ENCODE assay signal across 8 cellular contexts in genomic region chr5:133612021-133612860, GRCh38. TPM values are rescaled to one million over a fixed set of nuclear protein-coding genes. Genes with fewer than 3 reads are reported as not detected.
DNase-seq lines count a peak whose midpoint lies in the region; ATAC-seq lines count a peak whose summit lies in the region.

Gene FSTL4 (minus strand): TSS chr5:133612541.

- H3K9me3 Mint-ChIP-seq in activated T-helper 17 cell treated with anti-CD3 and anti-CD28 coated beads, Interleukin-2, amount 50 U/mL, for 72 hours: no peaks in the 10 kb centered on the region

- no peak within 1 kb of the TSS for H3K27ac ChIP-seq in skin epidermis

- H3K4me3 Mint-ChIP-seq in activated T-helper 17 cell treated with anti-CD3 and anti-CD28 coated beads, Interleukin-2, amount 50 U/mL, for 72 hours: peak within 1 kb of the TSS; percentile 72

- H3K27ac Mint-ChIP-seq in activated T-helper 17 cell treated with anti-CD3 and anti-CD28 coated beads, Interleukin-2, amount 50 U/mL, for 72 hours: no peak within 1 kb of the TSS

- no peaks in the 10 kb centered on the region for H3K36me3 Mint-ChIP-seq in activated T-helper 17 cell treated with anti-CD3 and anti-CD28 coated beads, Interleukin-2, amount 50 U/mL, for 72 hours (ENCODE audit: low read depth)

- peaks cover 4% of the 10 kb centered on the region for H3K4me1 Mint-ChIP-seq in activated T-helper 17 cell treated with anti-CD3 and anti-CD28 coated beads, Interleukin-2, amount 50 U/mL, for 72 hours

- DNase-seq in D341Med (ENCODE audit: low spot score) (peak; percentile 75), NCI-H1105 (lab: John Stamatoyannopoulos, UW) (peak; percentile 62), pons (ENCODE audit: low spot score) (no peak), HK-2 (ENCODE audit: unreplicated experiment) (no peak)

- H3K4me3 ChIP-seq in iPS-11a (ENCODE audit: low read depth, low read length) (peak within 1 kb of the TSS; percentile 33), skin epidermis (peak within 1 kb of the TSS; percentile 15 to 45 (median 33))

- ATAC-seq in activated T-helper 17 cell treated with anti-CD3 and anti-CD28 coated beads, Interleukin-2, amount 50 U/mL, for 72 hours (replicated peaks): peak; percentile 73
- no peak for ATAC-seq in HG03139 (IDR thresholded peaks at IDR 0.05; ENCODE audit: unreplicated experiment)

- H3K27me3 Mint-ChIP-seq in activated T-helper 17 cell treated with anti-CD3 and anti-CD28 coated beads, Interleukin-2, amount 50 U/mL, for 72 hours: peaks cover 46% of the 10 kb centered on the region

RNA-seq across cellular contexts. Expression of gene FSTL4, which starts in this region (rescaled TPM):
- under 1 TPM in 1 of 2 donors, not detected in 1; 0.24 TPM for total RNA-seq in activated T-helper 17 cell treated with anti-CD3 and anti-CD28 coated beads, Interleukin-2, amount 50 U/mL, for 72 hours

Comparison
In these comparisons a context has a peak if more than half of its experiments do, and no peak if none do; other contexts are left out.
1. Peak in ATAC-seq in activated T-helper 17 cell treated with anti-CD3 and anti-CD28 coated beads, Interleukin-2, amount 50 U/mL, for 72 hours; RNA of the gene not detected or under 1 TPM.
2. DNase-seq: peak in D341Med (single experiment) and NCI-H1105 (single experiment); none in pons (single experiment) and HK-2 (single experiment).